ENCODE assay signal across 24 cellular contexts in genomic region chr5:125342938-125343401, GRCh38.
DNase-seq lines count a peak whose midpoint lies in the region; ATAC-seq and TF ChIP-seq lines count a peak whose summit lies in the region.
"Had no signal": no experiment of that assay in that cellular context is flagged by ENCODE, and none has a peak within 500 bp of the region (broad histone marks: within the 10 kb centered on the region; RNA-seq: fewer than 3 reads in every experiment).

No MANE protein-coding gene starts in this region.

- TF ChIP-seq CTCF in choroid plexus epithelial cell (conservative IDR thresholded peaks at IDR 0.05; ENCODE audit: low read depth, low read length), result no peak
- no peak for TF ChIP-seq CTCF in osteoblast (IDR thresholded peaks at IDR 0.05; ENCODE audit: extremely low read depth, low read depth, low read length)
- no peak for TF ChIP-seq CTCF in upper lobe of right lung (IDR thresholded peaks at IDR 0.05)

- no peak overlapping the region for H2AFZ ChIP-seq in osteoblast (ENCODE audit: low read length)

- H3K27me3 ChIP-seq in osteoblast (ENCODE audit: insufficient read depth, low read length) (no peaks in the 10 kb centered on the region), upper lobe of right lung (no peaks in the 10 kb centered on the region)
- H3K27me3 ChIP-seq: ascending aorta, upper lobe of left lung had no signal

- no peaks in the 10 kb centered on the region for H3K36me3 ChIP-seq in osteoblast (ENCODE audit: insufficient read depth, low read length)
- no peaks in the 10 kb centered on the region for H3K36me3 ChIP-seq in upper lobe of right lung
- H3K36me3 ChIP-seq: ascending aorta, prostate gland, upper lobe of left lung had no signal

- peaks cover 3% of the 10 kb centered on the region for H3K4me1 ChIP-seq in osteoblast (ENCODE audit: insufficient read depth, low read length)
- no peaks in the 10 kb centered on the region for H3K4me1 ChIP-seq in upper lobe of right lung
- H3K4me1 ChIP-seq: ascending aorta, prostate gland, upper lobe of left lung had no signal

- no peaks in the 10 kb centered on the region for H4K20me1 ChIP-seq in osteoblast (ENCODE audit: insufficient read depth, low read length)

- intact Hi-C loops in upper lobe of right lung (cut with DNase I) (no loop called here), left cardiac atrium (cut with DNase I) (no loop called here)

- ATAC-seq in upper lobe of right lung (no peak), left cardiac atrium (no peak)
- ATAC-seq: activated naive CD4-positive, alpha-beta T cell treated with anti-CD3 and anti-CD28 coated beads, Interleukin-2, amount 50 U/mL, for 72 hours; activated T-helper 17 cell treated with anti-CD3 and anti-CD28 coated beads, Interleukin-2, amount 50 U/mL, for 72 hours had no signal

- H3K4me3 ChIP-seq in choroid plexus epithelial cell (ENCODE audit: low read depth, low read length) (no peak overlapping the region), osteoblast (ENCODE audit: insufficient read depth, low read length) (no peak overlapping the region), upper lobe of right lung (no peak overlapping the region)
- H3K4me3 ChIP-seq: ascending aorta, lung, prostate gland, upper lobe of left lung had no signal

- DNase-seq in AG08396 (ENCODE audit: low spot score) (peak; percentile 16), M059J (ENCODE audit: low read depth) (peak; percentile 72), choroid plexus epithelial cell (ENCODE audit: low read depth) (peak; percentile 77), osteoblast (ENCODE audit: insufficient read length, low spot score, missing footprints) (peak; percentile 62), SW 1271 (lab: John Stamatoyannopoulos, UW) (no peak), upper lobe of right lung (no peak), left cardiac atrium (no peak)
- no peak for DNase-seq in activated T-cell treated with anti-CD3 and anti-CD28 coated beads, Interleukin-2, amount 50 U/mL, for 48 hours
- DNase-seq: activated CD4-positive, alpha-beta T cell treated with anti-CD3 and anti-CD28 coated beads, Interleukin-2, amount 50 U/mL, for 1 hour; activated CD8-positive, alpha-beta memory T cell treated with anti-CD3 and anti-CD28 coated beads, Interleukin-2, amount 50 U/mL, for 4 hours; Calu3; effector CD8-positive, alpha-beta T cell; islet precursor cell; NCI-H2029 treated with DMSO at 0.1 percent for 48 hours; NCI-H345; NCI-H748 treated with DMSO at 0.1 percent for 48 hours; stimulated activated CD4-positive, alpha-beta T cell treated with anti-CD3 and anti-CD28 coated beads, Interleukin-1b, Interleukin-23, amount 100 ng/mL, for 48 hours; upper lobe of left lung had no signal

- H3K27ac ChIP-seq in osteoblast (ENCODE audit: low read depth, low read length) (peak overlapping the region; percentile 14), upper lobe of right lung (no peak overlapping the region)
- H3K27ac ChIP-seq: ascending aorta, prostate gland, RWPE1, upper lobe of left lung had no signal

- H3K9me3 ChIP-seq in osteoblast (ENCODE audit: low read depth, low read length) (no peaks in the 10 kb centered on the region), upper lobe of right lung (no peaks in the 10 kb centered on the region)
- H3K9me3 ChIP-seq: ascending aorta, prostate gland, upper lobe of left lung had no signal

- H3K79me2 ChIP-seq in osteoblast (ENCODE audit: insufficient read depth, low read length), result no peaks in the 10 kb centered on the region

- H3K4me2 ChIP-seq in osteoblast (ENCODE audit: insufficient read depth, low read length), result peak overlapping the region; percentile 26

Comparison
In these comparisons a context has a peak if more than half of its experiments do, and no peak if none do; other contexts are left out.
1. DNase-seq: peak in AG08396 (single experiment), M059J (single experiment), choroid plexus epithelial cell (single experiment) and osteoblast (single experiment); none in SW 1271 (0 of 2), upper lobe of right lung (single experiment), activated T-cell treated with anti-CD3 and anti-CD28 coated beads, Interleukin-2, amount 50 U/mL, for 48 hours (0 of 2) and left cardiac atrium (single experiment).